In the genomic region with DNA sequence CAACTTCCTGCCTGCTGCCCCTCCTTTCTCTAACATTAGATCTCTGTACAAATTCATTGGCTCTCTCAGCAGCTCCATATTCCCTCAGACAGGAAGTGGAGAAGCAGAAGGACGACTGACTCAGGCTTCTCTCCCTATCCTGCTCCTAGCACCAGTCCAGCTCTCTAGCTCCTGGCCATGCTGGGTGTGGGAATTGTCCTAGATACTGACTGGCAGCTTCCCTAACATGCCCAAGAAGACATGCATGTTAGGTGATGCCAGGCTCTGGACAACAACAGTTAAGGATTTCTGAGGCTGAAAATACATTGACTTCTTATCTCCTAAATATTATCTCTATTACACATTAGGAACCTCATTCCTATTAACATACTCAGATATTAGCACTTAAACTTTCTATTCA, we compare ENCODE assay signal across 18 cellular contexts.
"Had no signal": no experiment of that assay in that cellular context is flagged by ENCODE, and none has a peak within 500 bp of the region (broad histone marks: within the 10 kb centered on the region; RNA-seq: fewer than 3 reads in every experiment).

No MANE protein-coding gene starts in this region.

- H3K36me3 Mint-ChIP-seq: memory B cell had no signal

- H3K4me3 Mint-ChIP-seq: activated naive CD4-positive, alpha-beta T cell treated with anti-CD3 and anti-CD28 coated beads for 36 hours; activated naive CD8-positive, alpha-beta T cell treated with anti-CD3 and anti-CD28 coated beads, Interleukin-2, amount 10 ng/mL, durations not matched to agents 7 days and 5 days; memory B cell; stimulated activated naive CD8-positive, alpha-beta T cell treated with anti-CD3 and anti-CD28 coated beads, Interleukin-15, Interleukin-2, amounts not matched to agents 100 ng/mL and 50 ng/mL, for 24 hours had no signal

- H3K4me1 ChIP-seq: right lobe of liver, tibial nerve had no signal

- H3K4me1 Mint-ChIP-seq: memory B cell had no signal

- H3K27ac ChIP-seq: right lobe of liver, skin epidermis, tibial nerve had no signal

- H3K36me3 ChIP-seq: right lobe of liver, tibial nerve had no signal

- ATAC-seq: left ventricle myocardium superior, right lobe of liver had no signal

- DNase-seq: activated CD4-positive, alpha-beta T cell treated with anti-CD3 and anti-CD28 coated beads, Interleukin-2, amount 50 U/mL, for 4 hours; activated CD8-positive, alpha-beta memory T cell treated with anti-CD3 and anti-CD28 coated beads, Interleukin-2, amount 50 U/mL, for 48 hours; activated naive CD4-positive, alpha-beta T cell treated with anti-CD3 and anti-CD28 coated beads for 36 hours; activated naive CD8-positive, alpha-beta T cell treated with anti-CD3 and anti-CD28 coated beads, Interleukin-2, amount 10 ng/mL, durations not matched to agents 7 days and 5 days; activated T-cell treated with anti-CD3 and anti-CD28 coated beads, Interleukin-2, amount 50 U/mL, for 48 hours; amniotic stem cell; glutamatergic neuron; hippocampal formation; left ventricle myocardium superior; occipital lobe; posterior cingulate gyrus; right lobe of liver; stimulated activated CD4-positive, alpha-beta T cell treated with anti-CD3 and anti-CD28 coated beads, Interleukin-1b, Interleukin-23, amount 100 ng/mL, for 48 hours; T-helper 9 cell had no signal

- H3K4me3 ChIP-seq: right lobe of liver, skin epidermis, tibial nerve had no signal

- H3K27me3 ChIP-seq: right lobe of liver, tibial nerve had no signal

- H3K27me3 Mint-ChIP-seq: activated naive CD8-positive, alpha-beta T cell treated with anti-CD3 and anti-CD28 coated beads, Interleukin-2, amount 10 ng/mL, durations not matched to agents 7 days and 5 days; stimulated activated naive CD8-positive, alpha-beta T cell treated with anti-CD3 and anti-CD28 coated beads, Interleukin-15, Interleukin-2, amounts not matched to agents 100 ng/mL and 50 ng/mL, for 24 hours had no signal

- H3K27ac Mint-ChIP-seq: activated naive CD4-positive, alpha-beta T cell treated with anti-CD3 and anti-CD28 coated beads for 36 hours; activated naive CD8-positive, alpha-beta T cell treated with anti-CD3 and anti-CD28 coated beads, Interleukin-2, amount 10 ng/mL, durations not matched to agents 7 days and 5 days; memory B cell; stimulated activated naive CD8-positive, alpha-beta T cell treated with anti-CD3 and anti-CD28 coated beads, Interleukin-15, Interleukin-2, amounts not matched to agents 100 ng/mL and 50 ng/mL, for 24 hours had no signal
